ENCODE assay signal across 2 cellular contexts in the genomic region with DNA sequence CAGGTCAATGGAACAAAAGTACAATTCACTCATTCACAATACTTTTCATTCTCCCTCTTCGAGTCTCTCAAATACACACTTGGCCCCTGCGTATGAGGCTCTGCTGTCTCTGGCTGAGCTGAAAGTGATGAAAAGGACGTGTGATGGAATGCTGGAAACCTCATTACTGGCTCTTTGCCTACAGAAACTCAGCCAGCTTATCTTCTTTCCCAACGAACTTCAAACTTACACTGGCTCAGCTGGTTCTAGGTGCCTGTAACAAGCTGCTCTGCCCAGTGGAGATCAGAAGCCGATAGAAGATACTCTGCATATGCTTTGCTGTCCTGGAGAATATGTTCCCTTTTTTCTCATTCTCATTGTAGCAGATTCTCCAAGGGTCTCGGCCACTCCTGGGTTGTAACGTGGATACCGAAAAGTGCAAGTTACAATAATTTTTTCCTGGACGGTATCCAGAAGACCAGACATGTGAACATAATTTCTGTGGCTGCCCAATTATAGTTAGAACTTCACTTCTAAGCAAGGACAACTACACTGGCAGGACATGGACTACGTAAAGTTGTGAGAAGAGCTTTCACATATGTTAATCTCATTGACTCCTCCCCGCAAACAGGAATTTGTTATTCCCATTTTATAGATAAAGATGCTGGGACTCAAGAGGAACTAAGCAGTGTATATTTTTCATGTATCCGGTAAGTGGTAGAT.
TF ChIP-seq lines count a peak whose summit lies in the region.

No MANE protein-coding gene starts in this region.

TF ChIP-seq in SK-N-SH, 30 proteins besides CTCF, POLR2A, EP300 and RAD21:
- TF ChIP-seq RCOR1 (IDR thresholded peaks at IDR 0.05; ENCODE audit: low read length) (no peak), SIN3A (IDR thresholded peaks at IDR 0.05; ENCODE audit: borderline replicate concordance, low read depth, low read length) (no peak), TEAD4 (IDR thresholded peaks at IDR 0.05; ENCODE audit: borderline replicate concordance, insufficient read depth) (no peak), REST (IDR thresholded peaks at IDR 0.05; ENCODE audit: low read depth, low read length) (no peak), RFX5 (IDR thresholded peaks at IDR 0.05; ENCODE audit: low read length) (no peak), MAX (IDR thresholded peaks at IDR 0.05; ENCODE audit: low read depth) (no peak), FOSL2 (IDR thresholded peaks at IDR 0.05; ENCODE audit: borderline replicate concordance, low read depth) (no peak), TCF12 (IDR thresholded peaks at IDR 0.05) (no peak), CHD2 (IDR thresholded peaks at IDR 0.05; ENCODE audit: low read length, partially characterized antibody) (no peak), EZH2phosphoT487 (IDR thresholded peaks at IDR 0.05; ENCODE audit: borderline replicate concordance, low read depth) (no peak), GABPA (IDR thresholded peaks at IDR 0.05; ENCODE audit: low read depth) (no peak), NFIC (IDR thresholded peaks at IDR 0.05; ENCODE audit: borderline replicate concordance) (no peak)
- TF ChIP-seq, protein P1, sequence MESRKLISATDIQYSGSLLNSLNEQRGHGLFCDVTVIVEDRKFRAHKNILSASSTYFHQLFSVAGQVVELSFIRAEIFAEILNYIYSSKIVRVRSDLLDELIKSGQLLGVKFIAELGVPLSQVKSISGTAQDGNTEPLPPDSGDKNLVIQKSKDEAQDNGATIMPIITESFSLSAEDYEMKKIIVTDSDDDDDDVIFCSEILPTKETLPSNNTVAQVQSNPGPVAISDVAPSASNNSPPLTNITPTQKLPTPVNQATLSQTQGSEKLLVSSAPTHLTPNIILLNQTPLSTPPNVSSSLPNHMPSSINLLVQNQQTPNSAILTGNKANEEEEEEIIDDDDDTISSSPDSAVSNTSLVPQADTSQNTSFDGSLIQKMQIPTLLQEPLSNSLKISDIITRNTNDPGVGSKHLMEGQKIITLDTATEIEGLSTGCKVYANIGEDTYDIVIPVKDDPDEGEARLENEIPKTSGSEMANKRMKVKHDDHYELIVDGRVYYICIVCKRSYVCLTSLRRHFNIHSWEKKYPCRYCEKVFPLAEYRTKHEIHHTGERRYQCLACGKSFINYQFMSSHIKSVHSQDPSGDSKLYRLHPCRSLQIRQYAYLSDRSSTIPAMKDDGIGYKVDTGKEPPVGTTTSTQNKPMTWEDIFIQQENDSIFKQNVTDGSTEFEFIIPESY (IDR thresholded peaks at IDR 0.05; ENCODE audit: borderline replicate concordance, low read depth) = no peak

TF ChIP-seq in SK-N-SH treated with all-trans-retinoic acid at 6 μM for 48 hours, 23 proteins besides CTCF, POLR2A, EP300 and RAD21:
- TF ChIP-seq PPARA (CRISPR knock-in tag; IDR thresholded peaks at IDR 0.05; ENCODE audit: borderline replicate concordance) = no peak
- TF ChIP-seq ZNF565 (CRISPR knock-in tag; conservative IDR thresholded peaks at IDR 0.05; ENCODE audit: low read depth) = no peak
- no peak for TF ChIP-seq ZFP30 (CRISPR knock-in tag; IDR thresholded peaks at IDR 0.05)
- no peak for TF ChIP-seq TCF4 (CRISPR knock-in tag; IDR thresholded peaks at IDR 0.05; ENCODE audit: borderline replicate concordance)
- no peak for TF ChIP-seq CSDC2 (CRISPR knock-in tag; IDR thresholded peaks at IDR 0.05)
- no peak for TF ChIP-seq OSR1 (CRISPR knock-in tag; IDR thresholded peaks at IDR 0.05)
- no peak for TF ChIP-seq CSRNP3 (CRISPR knock-in tag; IDR thresholded peaks at IDR 0.05)
- no peak for TF ChIP-seq ZNF8 (CRISPR knock-in tag; IDR thresholded peaks at IDR 0.05)
- TF ChIP-seq ZC3H10 (CRISPR knock-in tag; IDR thresholded peaks at IDR 0.05) = no peak
- no peak for TF ChIP-seq RARB (CRISPR knock-in tag; IDR thresholded peaks at IDR 0.05)
- no peak for TF ChIP-seq ESRRG (CRISPR knock-in tag; IDR thresholded peaks at IDR 0.05)
- TF ChIP-seq ISL1 (CRISPR knock-in tag; IDR thresholded peaks at IDR 0.05) = no peak; the same call in 1 of the 2 replicates
- no peak for TF ChIP-seq GLIS3 (CRISPR knock-in tag; IDR thresholded peaks at IDR 0.05)
- no peak for TF ChIP-seq ZNF70 (CRISPR knock-in tag; IDR thresholded peaks at IDR 0.05)
- TF ChIP-seq ARNTL (CRISPR knock-in tag; IDR thresholded peaks at IDR 0.05; ENCODE audit: borderline replicate concordance, low read depth) = no peak
- TF ChIP-seq SNAI2 (CRISPR knock-in tag; IDR thresholded peaks at IDR 0.05) = no peak
- TF ChIP-seq, protein P2, sequence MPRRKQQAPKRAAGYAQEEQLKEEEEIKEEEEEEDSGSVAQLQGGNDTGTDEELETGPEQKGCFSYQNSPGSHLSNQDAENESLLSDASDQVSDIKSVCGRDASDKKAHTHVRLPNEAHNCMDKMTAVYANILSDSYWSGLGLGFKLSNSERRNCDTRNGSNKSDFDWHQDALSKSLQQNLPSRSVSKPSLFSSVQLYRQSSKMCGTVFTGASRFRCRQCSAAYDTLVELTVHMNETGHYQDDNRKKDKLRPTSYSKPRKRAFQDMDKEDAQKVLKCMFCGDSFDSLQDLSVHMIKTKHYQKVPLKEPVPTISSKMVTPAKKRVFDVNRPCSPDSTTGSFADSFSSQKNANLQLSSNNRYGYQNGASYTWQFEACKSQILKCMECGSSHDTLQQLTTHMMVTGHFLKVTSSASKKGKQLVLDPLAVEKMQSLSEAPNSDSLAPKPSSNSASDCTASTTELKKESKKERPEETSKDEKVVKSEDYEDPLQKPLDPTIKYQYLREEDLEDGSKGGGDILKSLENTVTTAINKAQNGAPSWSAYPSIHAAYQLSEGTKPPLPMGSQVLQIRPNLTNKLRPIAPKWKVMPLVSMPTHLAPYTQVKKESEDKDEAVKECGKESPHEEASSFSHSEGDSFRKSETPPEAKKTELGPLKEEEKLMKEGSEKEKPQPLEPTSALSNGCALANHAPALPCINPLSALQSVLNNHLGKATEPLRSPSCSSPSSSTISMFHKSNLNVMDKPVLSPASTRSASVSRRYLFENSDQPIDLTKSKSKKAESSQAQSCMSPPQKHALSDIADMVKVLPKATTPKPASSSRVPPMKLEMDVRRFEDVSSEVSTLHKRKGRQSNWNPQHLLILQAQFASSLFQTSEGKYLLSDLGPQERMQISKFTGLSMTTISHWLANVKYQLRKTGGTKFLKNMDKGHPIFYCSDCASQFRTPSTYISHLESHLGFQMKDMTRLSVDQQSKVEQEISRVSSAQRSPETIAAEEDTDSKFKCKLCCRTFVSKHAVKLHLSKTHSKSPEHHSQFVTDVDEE (CRISPR knock-in tag; IDR thresholded peaks at IDR 0.05) = no peak
- TF ChIP-seq, protein P3, sequence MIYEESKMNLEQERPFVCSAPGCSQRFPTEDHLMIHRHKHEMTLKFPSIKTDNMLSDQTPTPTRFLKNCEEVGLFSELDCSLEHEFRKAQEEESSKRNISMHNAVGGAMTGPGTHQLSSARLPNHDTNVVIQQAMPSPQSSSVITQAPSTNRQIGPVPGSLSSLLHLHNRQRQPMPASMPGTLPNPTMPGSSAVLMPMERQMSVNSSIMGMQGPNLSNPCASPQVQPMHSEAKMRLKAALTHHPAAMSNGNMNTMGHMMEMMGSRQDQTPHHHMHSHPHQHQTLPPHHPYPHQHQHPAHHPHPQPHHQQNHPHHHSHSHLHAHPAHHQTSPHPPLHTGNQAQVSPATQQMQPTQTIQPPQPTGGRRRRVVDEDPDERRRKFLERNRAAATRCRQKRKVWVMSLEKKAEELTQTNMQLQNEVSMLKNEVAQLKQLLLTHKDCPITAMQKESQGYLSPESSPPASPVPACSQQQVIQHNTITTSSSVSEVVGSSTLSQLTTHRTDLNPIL (CRISPR knock-in tag; IDR thresholded peaks at IDR 0.05; ENCODE audit: low read depth) = no peak
- TF ChIP-seq, protein P4, sequence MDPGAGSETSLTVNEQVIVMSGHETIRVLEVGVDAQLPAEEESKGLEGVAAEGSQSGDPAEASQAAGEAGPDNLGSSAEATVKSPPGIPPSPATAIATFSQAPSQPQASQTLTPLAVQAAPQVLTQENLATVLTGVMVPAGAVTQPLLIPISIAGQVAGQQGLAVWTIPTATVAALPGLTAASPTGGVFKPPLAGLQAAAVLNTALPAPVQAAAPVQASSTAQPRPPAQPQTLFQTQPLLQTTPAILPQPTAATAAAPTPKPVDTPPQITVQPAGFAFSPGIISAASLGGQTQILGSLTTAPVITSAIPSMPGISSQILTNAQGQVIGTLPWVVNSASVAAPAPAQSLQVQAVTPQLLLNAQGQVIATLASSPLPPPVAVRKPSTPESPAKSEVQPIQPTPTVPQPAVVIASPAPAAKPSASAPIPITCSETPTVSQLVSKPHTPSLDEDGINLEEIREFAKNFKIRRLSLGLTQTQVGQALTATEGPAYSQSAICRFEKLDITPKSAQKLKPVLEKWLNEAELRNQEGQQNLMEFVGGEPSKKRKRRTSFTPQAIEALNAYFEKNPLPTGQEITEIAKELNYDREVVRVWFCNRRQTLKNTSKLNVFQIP (CRISPR knock-in tag; IDR thresholded peaks at IDR 0.05; ENCODE audit: borderline replicate concordance, low read depth) = no peak
TF ChIP-seq in SK-N-SH treated with all-trans-retinoic acid at 6 μM for 48 hours: peak in this region for 0.
